In genomic region chr16:258091-258490, GRCh38 we compare ENCODE assay signal across 4 cellular contexts. TPM values are rescaled to one million over a fixed set of nuclear protein-coding genes. Genes with fewer than 3 reads are reported as not detected.
"Had no signal": no experiment of that assay in that cellular context is flagged by ENCODE, and none has a peak within 500 bp of the region (broad histone marks: within the 10 kb centered on the region; RNA-seq: fewer than 3 reads in every experiment).

No MANE protein-coding gene starts in this region.

RNA-seq across cellular contexts. Expression of gene RGS11, which starts 17.7 kb away (rescaled TPM):
- total RNA-seq: HepG2, HT1080 had no signal
- polyA plus RNA-seq: IgD-negative memory B cell had no signal

RNA-seq across cellular contexts. Expression of gene ARHGDIG, which starts 22.3 kb away (rescaled TPM):
- total RNA-seq: HT1080 had no signal
- polyA plus RNA-seq: IgD-negative memory B cell had no signal

RNA-seq across cellular contexts. Expression of gene PDIA2, which starts 24.9 kb away (rescaled TPM):
- total RNA-seq: IMR-90 had no signal
- polyA plus RNA-seq: IgD-negative memory B cell had no signal
